22 cellular contexts compared by ENCODE assay signal in the genomic region with DNA sequence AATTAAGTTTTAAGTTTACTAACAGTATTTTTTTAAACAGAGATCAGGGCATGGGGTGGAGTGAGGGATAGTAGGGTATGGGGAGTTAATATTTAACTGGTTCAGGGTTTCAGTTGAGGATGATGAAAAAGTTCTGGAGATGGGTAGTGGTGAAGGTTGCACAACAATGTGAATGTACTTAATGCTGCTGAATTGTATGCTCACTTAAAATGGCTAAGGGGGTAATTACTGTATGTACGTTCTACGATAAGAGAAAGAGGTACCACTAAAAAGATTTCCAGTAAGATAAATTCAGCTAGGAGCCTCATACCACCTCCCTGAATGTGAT.
DNase-seq lines count a peak whose midpoint lies in the region; ATAC-seq and TF ChIP-seq lines count a peak whose summit lies in the region.
"Had no signal": no experiment of that assay in that cellular context is flagged by ENCODE, and none has a peak within 500 bp of the region (broad histone marks: within the 10 kb centered on the region; RNA-seq: fewer than 3 reads in every experiment).

No MANE protein-coding gene starts in this region.

- CTCF ChIA-PET in WTC11 (lab: Charles Lee): no interaction called here

- 51% methylated on average over 2 of the region's 2 CpGs for WGBS in right lobe of liver (ENCODE audit: insufficient coverage, low coverage, low lambda C conversion rate, missing lambda C conversion rate)
- WGBS in transverse colon (ENCODE audit: low coverage in 1 of 2), 2 donors: 55 to 85% methylated on average over 2 of the region's 2 CpGs

- no peaks in the 10 kb centered on the region for H3K36me3 Mint-ChIP-seq in WTC11
- H3K36me3 Mint-ChIP-seq: type B pancreatic cell had no signal

- no peak overlapping the region for H3K4me3 Mint-ChIP-seq in WTC11
- H3K4me3 Mint-ChIP-seq: activated CD8-positive, alpha-beta T cell treated with anti-CD3 and anti-CD28 coated beads for 36 hours; activated naive CD4-positive, alpha-beta T cell treated with anti-CD3 and anti-CD28 coated beads, Interleukin-2, amount 50 U/mL, for 24 hours; activated T-cell treated with anti-CD3 and anti-CD28 coated beads, Interleukin-2, amount 50 U/mL, for 24 hours; H9; naive thymus-derived CD8-positive, alpha-beta T cell; type B pancreatic cell had no signal

- H3K9me3 Mint-ChIP-seq in WTC11: no peaks in the 10 kb centered on the region
- H3K9me3 Mint-ChIP-seq: activated CD8-positive, alpha-beta T cell treated with anti-CD3 and anti-CD28 coated beads for 36 hours; activated naive CD4-positive, alpha-beta T cell treated with anti-CD3 and anti-CD28 coated beads, Interleukin-2, amount 50 U/mL, for 24 hours; activated T-cell treated with anti-CD3 and anti-CD28 coated beads, Interleukin-2, amount 50 U/mL, for 24 hours; H9; naive thymus-derived CD8-positive, alpha-beta T cell; type B pancreatic cell had no signal

- peaks cover 46% of the 10 kb centered on the region for H3K4me1 Mint-ChIP-seq in WTC11

- H3K27me3 ChIP-seq in right lobe of liver: no peaks in the 10 kb centered on the region
- no peaks in the 10 kb centered on the region for H3K27me3 ChIP-seq in transverse colon
- H3K27me3 ChIP-seq: SJSA1, stomach had no signal

- DNase-seq in WTC11 (ENCODE audit: low spot score): no peak
- no peak for DNase-seq in right lobe of liver
- DNase-seq in DMS 273 (lab: John Stamatoyannopoulos, UW; ENCODE audit: unreplicated experiment): no peak
- no peak for DNase-seq in NCI-H2107 treated with DMSO at 0.1 percent for 48 hours (lab: John Stamatoyannopoulos, UW; ENCODE audit: unreplicated experiment)
- DNase-seq in transverse colon: no peak
- DNase-seq: activated CD8-positive, alpha-beta T cell treated with anti-CD3 and anti-CD28 coated beads for 36 hours; activated T-cell treated with anti-CD3 and anti-CD28 coated beads, Interleukin-2, amount 50 U/mL, for 24 hours; H9; KG1; mesenchymal stem cell; naive thymus-derived CD8-positive, alpha-beta T cell; NCI-H1105 treated with DMSO at 0.1 percent for 48 hours; small intestine; stimulated activated CD4-positive, alpha-beta T cell treated with anti-CD3 and anti-CD28 coated beads, Interleukin-2, amount 100 ng/mL, for 48 hours; stomach had no signal

- H3K36me3 ChIP-seq in right lobe of liver (no peaks in the 10 kb centered on the region), transverse colon (no peaks in the 10 kb centered on the region)
- H3K36me3 ChIP-seq: prostate gland, SJSA1, stomach had no signal

- no peaks in the 10 kb centered on the region for H3K27me3 Mint-ChIP-seq in WTC11 (ENCODE audit: low read depth)
- H3K27me3 Mint-ChIP-seq: activated CD8-positive, alpha-beta T cell treated with anti-CD3 and anti-CD28 coated beads for 36 hours; activated naive CD4-positive, alpha-beta T cell treated with anti-CD3 and anti-CD28 coated beads, Interleukin-2, amount 50 U/mL, for 24 hours; activated T-cell treated with anti-CD3 and anti-CD28 coated beads, Interleukin-2, amount 50 U/mL, for 24 hours; naive thymus-derived CD8-positive, alpha-beta T cell; type B pancreatic cell had no signal

- peak; percentile 67 for ATAC-seq in GM18870 (IDR thresholded peaks at IDR 0.05; ENCODE audit: unreplicated experiment)
- ATAC-seq in HG03432 (IDR thresholded peaks at IDR 0.05; ENCODE audit: unreplicated experiment): peak; percentile 57
- ATAC-seq in WTC11: no peak
- peak; percentile 86 to 90 (median 90) for ATAC-seq in right lobe of liver
- no peak for ATAC-seq in HG03469 (IDR thresholded peaks at IDR 0.05; ENCODE audit: unreplicated experiment)
- ATAC-seq: activated CD8-positive, alpha-beta T cell treated with anti-CD3 and anti-CD28 coated beads for 36 hours; naive thymus-derived CD8-positive, alpha-beta T cell had no signal

- H3K4me3 ChIP-seq in right lobe of liver (peak overlapping the region in 1 of 3 donors; percentile 23), transverse colon (no peak overlapping the region)
- H3K4me3 ChIP-seq: prostate gland, SJSA1, stomach had no signal

- in situ Hi-C loops in transverse colon (cut with MboI; ENCODE audit: low pct_ligation_motif_present in 1 of 4, low pct_unique_long_range_greater_than_20kb in 1 of 4, low sequenced_read_pairs in 3 of 4): no loop called here

- TF ChIP-seq CTCF in WTC11 (IDR thresholded peaks at IDR 0.05): no peak
- no peak for TF ChIP-seq CTCF in right lobe of liver (IDR thresholded peaks at IDR 0.05)
- TF ChIP-seq CTCF in transverse colon (IDR thresholded peaks at IDR 0.05): no peak

- TF ChIP-seq POLR2A in right lobe of liver (IDR thresholded peaks at IDR 0.05) (no peak), transverse colon (IDR thresholded peaks at IDR 0.05) (no peak)

- no peak overlapping the region for H3K27ac Mint-ChIP-seq in WTC11
- H3K27ac Mint-ChIP-seq: activated CD8-positive, alpha-beta T cell treated with anti-CD3 and anti-CD28 coated beads for 36 hours; activated naive CD4-positive, alpha-beta T cell treated with anti-CD3 and anti-CD28 coated beads, Interleukin-2, amount 50 U/mL, for 24 hours; activated T-cell treated with anti-CD3 and anti-CD28 coated beads, Interleukin-2, amount 50 U/mL, for 24 hours; type B pancreatic cell had no signal

- H3K4me1 ChIP-seq in right lobe of liver (peaks cover 0 to 45% (median 7%) of the 10 kb centered on the region in 4 donors), transverse colon (peaks cover 0 to 20% (median 14%) of the 10 kb centered on the region in 4 donors)
- H3K4me1 ChIP-seq: prostate gland, SJSA1 had no signal

- POLR2A ChIA-PET in WTC11 (lab: Charles Lee): no interaction called here

- H3K9me3 ChIP-seq in right lobe of liver (no peaks in the 10 kb centered on the region), transverse colon (no peaks in the 10 kb centered on the region)
- H3K9me3 ChIP-seq: prostate gland, SJSA1, stomach had no signal

- no peak for TF ChIP-seq EP300 in transverse colon (IDR thresholded peaks at IDR 0.05; ENCODE audit: low read depth)

- H3K27ac ChIP-seq in right lobe of liver (peak overlapping the region; percentile 36 to 68 (median 64)), transverse colon (peak overlapping the region in 1 of 4 donors; percentile 8)
- H3K27ac ChIP-seq: prostate gland, SJSA1, stomach had no signal

- intact Hi-C loops in right lobe of liver (cut with DNase I) (no loop called here), transverse colon (cut with DNase I; ENCODE audit: low total_unique reads) (no loop called here)

TF ChIP-seq in WTC11, 78 proteins besides CTCF, POLR2A, EP300 and RAD21:
- TF ChIP-seq, protein P1, sequence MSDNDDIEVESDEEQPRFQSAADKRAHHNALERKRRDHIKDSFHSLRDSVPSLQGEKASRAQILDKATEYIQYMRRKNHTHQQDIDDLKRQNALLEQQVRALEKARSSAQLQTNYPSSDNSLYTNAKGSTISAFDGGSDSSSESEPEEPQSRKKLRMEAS (CRISPR knock-in tag; IDR thresholded peaks at IDR 0.05): no peak
- peak; percentile 79 for TF ChIP-seq GABPB1 (CRISPR knock-in tag; IDR thresholded peaks at IDR 0.05)

Comparison
In these comparisons a context has a peak if more than half of its experiments do, and no peak if none do; other contexts are left out.
1. ATAC-seq: peak in GM18870 (single experiment), HG03432 (single experiment) and right lobe of liver (4 of 4); none in WTC11 (single experiment) and HG03469 (single experiment).